ENCODE assay signal across 9 cellular contexts in genomic region chr13:48221301-48222190, GRCh38. TPM values are rescaled to one million over a fixed set of nuclear protein-coding genes. Genes with fewer than 3 reads are reported as not detected.
DNase-seq lines count a peak whose midpoint lies in the region; ATAC-seq and TF ChIP-seq lines count a peak whose summit lies in the region.
"Had no signal": no experiment of that assay in that cellular context is flagged by ENCODE, and none has a peak within 500 bp of the region (broad histone marks: within the 10 kb centered on the region; RNA-seq: fewer than 3 reads in every experiment).

No MANE protein-coding gene starts in this region.

- peaks cover 41% of the 10 kb centered on the region for H3K4me1 Mint-ChIP-seq in activated CD8-positive, alpha-beta T cell treated with anti-CD3 and anti-CD28 coated beads, Interleukin-2, amount 10 ng/mL, durations not matched to agents 7 days and 5 days (ENCODE audit: low read depth)
- peaks cover 37% of the 10 kb centered on the region for H3K4me1 Mint-ChIP-seq in stimulated activated memory B cell treated with anti-CD40 and anti-IgM and Interleukin-4, amounts not matched to agents 10 μg/mL and 1 μg/mL and 100 μg/mL, for 72 hours
- H3K4me1 Mint-ChIP-seq in nephron progenitor cell, result peaks cover 13% of the 10 kb centered on the region

- WGBS in right cardiac atrium, result 37% methylated on average over 9 of the region's 9 CpGs

- H3K4me1 ChIP-seq in right cardiac atrium (ENCODE audit: control insufficient read depth, insufficient read depth, low read length), result no peaks in the 10 kb centered on the region

- TF ChIP-seq CTCF in nephron progenitor cell (IDR thresholded peaks at IDR 0.05), result no peak

- peaks cover 4% of the 10 kb centered on the region for H3K9me3 ChIP-seq in KOPT-K1 (ENCODE audit: insufficient read depth, low read length, poor library complexity, severe bottlenecking)
- H3K9me3 ChIP-seq in right cardiac atrium (ENCODE audit: control insufficient read depth, low read length), result no peaks in the 10 kb centered on the region

- CTCF ChIA-PET in activated CD8-positive, alpha-beta T cell treated with anti-CD3 and anti-CD28 coated beads, Interleukin-2, amount 10 ng/mL, durations not matched to agents 7 days and 5 days (lab: Charles Lee), result interaction anchor here (0.7 to 6.9 kb wide), 14 partner anchors 9 to 359 kb away, joined by 3 to 52 read pairs (median 6); partner anchors contain the start of genes ITM2B, MED4 and NUDT15

- no peaks in the 10 kb centered on the region for H3K27me3 ChIP-seq in right cardiac atrium (ENCODE audit: control insufficient read depth, insufficient read depth)

- H3K36me3 Mint-ChIP-seq in activated CD8-positive, alpha-beta T cell treated with anti-CD3 and anti-CD28 coated beads, Interleukin-2, amount 10 ng/mL, durations not matched to agents 7 days and 5 days (ENCODE audit: low read depth), result peaks cover 8% of the 10 kb centered on the region
- H3K36me3 Mint-ChIP-seq in stimulated activated memory B cell treated with anti-CD40 and anti-IgM and Interleukin-4, amounts not matched to agents 10 μg/mL and 1 μg/mL and 100 μg/mL, for 72 hours, result no peaks in the 10 kb centered on the region
- H3K36me3 Mint-ChIP-seq in nephron progenitor cell (ENCODE audit: low read depth), result no peaks in the 10 kb centered on the region

- no peaks in the 10 kb centered on the region for H3K36me3 ChIP-seq in KOPT-K1 (ENCODE audit: insufficient read depth, low read length)

- H3K27me3 Mint-ChIP-seq in activated CD8-positive, alpha-beta T cell treated with anti-CD3 and anti-CD28 coated beads, Interleukin-2, amount 10 ng/mL, durations not matched to agents 7 days and 5 days (ENCODE audit: low read depth), result no peaks in the 10 kb centered on the region
- no peaks in the 10 kb centered on the region for H3K27me3 Mint-ChIP-seq in stimulated activated memory B cell treated with anti-CD40 and anti-IgM and Interleukin-4, amounts not matched to agents 10 μg/mL and 1 μg/mL and 100 μg/mL, for 72 hours
- H3K27me3 Mint-ChIP-seq in nephron progenitor cell (ENCODE audit: low read depth, poor library complexity), result peaks cover 2% of the 10 kb centered on the region

- H3K27ac Mint-ChIP-seq in activated CD8-positive, alpha-beta T cell treated with anti-CD3 and anti-CD28 coated beads, Interleukin-2, amount 10 ng/mL, durations not matched to agents 7 days and 5 days, result peak overlapping the region; percentile 93
- peak overlapping the region; percentile 67 for H3K27ac Mint-ChIP-seq in stimulated activated memory B cell treated with anti-CD40 and anti-IgM and Interleukin-4, amounts not matched to agents 10 μg/mL and 1 μg/mL and 100 μg/mL, for 72 hours
- no peak overlapping the region for H3K27ac Mint-ChIP-seq in nephron progenitor cell

- intact Hi-C loops in right cardiac atrium (cut with DNase I), result no loop called here

- no peak for DNase-seq in activated CD8-positive, alpha-beta T cell treated with anti-CD3 and anti-CD28 coated beads, Interleukin-2, amount 10 ng/mL, durations not matched to agents 7 days and 5 days
- DNase-seq in right cardiac atrium (peak in 1 of 3 donors; percentile 58), nephron progenitor cell (no peak), mucosa of gallbladder (ENCODE audit: low spot score) (no peak)
- DNase-seq: NCI-H2029 treated with DMSO at 0.1 percent for 48 hours had no signal

- no peak overlapping the region for H3K4me3 ChIP-seq in right cardiac atrium (ENCODE audit: low read length)

- H3K27ac ChIP-seq in KOPT-K1 (ENCODE audit: low read depth, low read length, poor library complexity, severe bottlenecking), result peak overlapping the region; percentile 68
- peak overlapping the region; percentile 77 for H3K27ac ChIP-seq in right cardiac atrium (ENCODE audit: low read length)

- peak overlapping the region; percentile 75 for H3K4me3 Mint-ChIP-seq in activated CD8-positive, alpha-beta T cell treated with anti-CD3 and anti-CD28 coated beads, Interleukin-2, amount 10 ng/mL, durations not matched to agents 7 days and 5 days
- peak overlapping the region; percentile 14 for H3K4me3 Mint-ChIP-seq in stimulated activated memory B cell treated with anti-CD40 and anti-IgM and Interleukin-4, amounts not matched to agents 10 μg/mL and 1 μg/mL and 100 μg/mL, for 72 hours
- no peak overlapping the region for H3K4me3 Mint-ChIP-seq in nephron progenitor cell

- POLR2A ChIA-PET in activated CD8-positive, alpha-beta T cell treated with anti-CD3 and anti-CD28 coated beads, Interleukin-2, amount 10 ng/mL, durations not matched to agents 7 days and 5 days (lab: Charles Lee), result interaction anchor here (0.5 to 2.8 kb wide), 9 partner anchors 11 to 83 kb away, joined by 3 to 30 read pairs (median 5); partner anchors contain the start of gene ITM2B

- H3K9me3 Mint-ChIP-seq in activated CD8-positive, alpha-beta T cell treated with anti-CD3 and anti-CD28 coated beads, Interleukin-2, amount 10 ng/mL, durations not matched to agents 7 days and 5 days (ENCODE audit: insufficient read depth), result peaks cover 3% of the 10 kb centered on the region
- H3K9me3 Mint-ChIP-seq in stimulated activated memory B cell treated with anti-CD40 and anti-IgM and Interleukin-4, amounts not matched to agents 10 μg/mL and 1 μg/mL and 100 μg/mL, for 72 hours, result no peaks in the 10 kb centered on the region
- H3K9me3 Mint-ChIP-seq in nephron progenitor cell, result peaks cover 3% of the 10 kb centered on the region

- peak; percentile 61 for ATAC-seq in activated CD8-positive, alpha-beta T cell treated with anti-CD3 and anti-CD28 coated beads, Interleukin-2, amount 10 ng/mL, durations not matched to agents 7 days and 5 days
- ATAC-seq in right cardiac atrium (peak; percentile 70 to 71), HG03439 (IDR thresholded peaks at IDR 0.05; ENCODE audit: unreplicated experiment) (no peak), GM18502 (IDR thresholded peaks at IDR 0.05; ENCODE audit: poor library complexity, unreplicated experiment) (no peak)
- no peak for ATAC-seq in stimulated activated memory B cell treated with anti-CD40 and anti-IgM and Interleukin-4, amounts not matched to agents 10 μg/mL and 1 μg/mL and 100 μg/mL, for 72 hours

RNA-seq across cellular contexts. Expression of gene ITM2B, which starts 11.5 kb away (rescaled TPM):
- total RNA-seq in activated CD8-positive, alpha-beta T cell treated with anti-CD3 and anti-CD28 coated beads, Interleukin-2, amount 10 ng/mL, durations not matched to agents 7 days and 5 days, result 100 to 1,000 TPM; 243 to 244 TPM
- total RNA-seq in right cardiac atrium (100 to 1,000 TPM; 585 to 643 (median 613) TPM), mucosa of gallbladder (791 TPM)
- polyA plus RNA-seq in right cardiac atrium, result 633 TPM

Comparison
In these comparisons a context has a peak if more than half of its experiments do, and no peak if none do; other contexts are left out.
1. ATAC-seq: peak in activated CD8-positive, alpha-beta T cell treated with anti-CD3 and anti-CD28 coated beads, Interleukin-2, amount 10 ng/mL, durations not matched to agents 7 days and 5 days (single experiment) and right cardiac atrium (2 of 2); none in stimulated activated memory B cell treated with anti-CD40 and anti-IgM and Interleukin-4, amounts not matched to agents 10 μg/mL and 1 μg/mL and 100 μg/mL, for 72 hours (single experiment), HG03439 (single experiment) and GM18502 (single experiment).